In genomic region chr19:31220540-31220939, GRCh38 we compare ENCODE assay signal across 11 cellular contexts.
DNase-seq lines count a peak whose midpoint lies in the region; ATAC-seq, FAIRE-seq and TF ChIP-seq lines count a peak whose summit lies in the region.
"Had no signal": no experiment of that assay in that cellular context is flagged by ENCODE, and none has a peak within 500 bp of the region (broad histone marks: within the 10 kb centered on the region; RNA-seq: fewer than 3 reads in every experiment).

No MANE protein-coding gene starts in this region.

- H3K27ac ChIP-seq in KMS-11 (no peak overlapping the region), keratinocyte (ENCODE audit: control insufficient read depth, insufficient read depth, low read length) (no peak overlapping the region)

- no peak for ATAC-seq in left ventricle myocardium superior
- no peak for ATAC-seq in HG02759 (IDR thresholded peaks at IDR 0.05; ENCODE audit: unreplicated experiment)

- H3K27me3 ChIP-seq in KMS-11 (ENCODE audit: insufficient read depth, low read depth) (no peaks in the 10 kb centered on the region), keratinocyte (ENCODE audit: control insufficient read depth, extremely low read depth, insufficient read depth, low read length) (no peaks in the 10 kb centered on the region)

- no peak overlapping the region for H3K27ac Mint-ChIP-seq in activated CD4-positive, alpha-beta T cell treated with anti-CD3 and anti-CD28 coated beads, Interleukin-2, amount 10 ng/mL, durations not matched to agents 24 days and 14 days

- H3K36me3 ChIP-seq in KMS-11 (ENCODE audit: insufficient read depth) = no peaks in the 10 kb centered on the region
- H3K36me3 ChIP-seq in keratinocyte (ENCODE audit: control insufficient read depth in 2 of 2, extremely low read depth in 1 of 2, insufficient read depth in 2 of 2, low read length in 2 of 2) = no peaks in the 10 kb centered on the region

- peaks cover 1% of the 10 kb centered on the region for H3K36me3 Mint-ChIP-seq in activated CD4-positive, alpha-beta T cell treated with anti-CD3 and anti-CD28 coated beads, Interleukin-2, amount 10 ng/mL, durations not matched to agents 24 days and 14 days (ENCODE audit: low read depth)

- H2AFZ ChIP-seq in KMS-11 (ENCODE audit: low read depth) (peak overlapping the region; percentile 45), keratinocyte (ENCODE audit: control insufficient read depth, low read length) (no peak overlapping the region)

- DNase-seq in CMK (ENCODE audit: low read depth) (peak; percentile 9), keratinocyte (ENCODE audit: low read depth, low spot score) (no peak), C1 segment of cervical spinal cord (lab: John Stamatoyannopoulos, UW) (no peak), left ventricle myocardium superior (no peak)
- DNase-seq in activated CD4-positive, alpha-beta T cell treated with anti-CD3 and anti-CD28 coated beads, Interleukin-2, amount 10 ng/mL, durations not matched to agents 24 days and 14 days = peak; percentile 82
- DNase-seq in NK-92 treated with Interleukin-12 subunit alpha and Interleukin-12 subunit beta, amount 100 ng/mL, for 24 hours (lab: John Stamatoyannopoulos, UW) = no peak
- DNase-seq: cortex of kidney, kidney glomerular epithelial cell, NCI-H1092 had no signal

- intact Hi-C loops in activated CD4-positive, alpha-beta T cell treated with anti-CD3 and anti-CD28 coated beads, Interleukin-2, amount 10 ng/mL, durations not matched to agents 24 days and 14 days (cut with micrococcal nuclease) = no loop called here
- intact Hi-C loops in left ventricle myocardium superior (cut with micrococcal nuclease) = no loop called here

- H3K9me1 ChIP-seq in keratinocyte (ENCODE audit: control insufficient read depth, extremely low read depth, insufficient read depth, low read length) = no peaks in the 10 kb centered on the region

- H3K4me3 Mint-ChIP-seq in activated CD4-positive, alpha-beta T cell treated with anti-CD3 and anti-CD28 coated beads, Interleukin-2, amount 10 ng/mL, durations not matched to agents 24 days and 14 days = no peak overlapping the region

- dilution Hi-C loops in keratinocyte (cut with MboI; ENCODE audit: extremely low pct_ligation_motif_present, low sequenced_read_pairs) = no loop called here

- H3K4me1 ChIP-seq in KMS-11 (ENCODE audit: low read depth, poor library complexity, severe bottlenecking) (no peaks in the 10 kb centered on the region), keratinocyte (ENCODE audit: control insufficient read depth, extremely low read depth, insufficient read depth, low read length) (no peaks in the 10 kb centered on the region)

- TF ChIP-seq CTCF in KMS-11 (conservative IDR thresholded peaks at IDR 0.05; ENCODE audit: low read depth, low read length) (no peak), keratinocyte (optimal IDR thresholded peaks at IDR 0.05 in 1 of 3, IDR thresholded peaks at IDR 0.05 in 1 of 3, conservative IDR thresholded peaks at IDR 0.05 in 1 of 3; ENCODE audit: extremely low read depth in 1 of 3, insufficient read depth in 2 of 3, low read length in 3 of 3) (no peak)

- H3K4me3 ChIP-seq in KMS-11 (IDR thresholded peaks at IDR 0.05; ENCODE audit: insufficient read depth, low read depth, low read length) = no peak overlapping the region
- no peak overlapping the region for H3K4me3 ChIP-seq in keratinocyte (ENCODE audit: control insufficient read depth in 2 of 3, extremely low read depth in 1 of 3, insufficient read depth in 2 of 3, low read depth in 1 of 3, low read length in 3 of 3)

- H3K79me2 ChIP-seq in KMS-11 (ENCODE audit: insufficient read depth, low read depth) (no peaks in the 10 kb centered on the region), keratinocyte (ENCODE audit: control insufficient read depth, insufficient read depth, low read length) (no peaks in the 10 kb centered on the region)

- H3K27me3 Mint-ChIP-seq in activated CD4-positive, alpha-beta T cell treated with anti-CD3 and anti-CD28 coated beads, Interleukin-2, amount 10 ng/mL, durations not matched to agents 24 days and 14 days = no peaks in the 10 kb centered on the region

- H4K20me1 ChIP-seq in KMS-11 (ENCODE audit: insufficient read depth) = no peaks in the 10 kb centered on the region
- H4K20me1 ChIP-seq in keratinocyte (ENCODE audit: control insufficient read depth, extremely low read depth, insufficient read depth, low read length) = no peaks in the 10 kb centered on the region

- H3K4me2 ChIP-seq in KMS-11 (no peak overlapping the region), keratinocyte (ENCODE audit: control insufficient read depth, extremely low read depth, insufficient read depth, low read depth, low read length) (no peak overlapping the region)

- no peak overlapping the region for H3K9ac ChIP-seq in KMS-11
- no peak overlapping the region for H3K9ac ChIP-seq in keratinocyte (ENCODE audit: control insufficient read depth, extremely low read depth, insufficient read depth, low read length)

- peaks cover 10% of the 10 kb centered on the region for H3K9me3 Mint-ChIP-seq in activated CD4-positive, alpha-beta T cell treated with anti-CD3 and anti-CD28 coated beads, Interleukin-2, amount 10 ng/mL, durations not matched to agents 24 days and 14 days

- peak; percentile 83 for FAIRE-seq in keratinocyte (lab: Jason Lieb, UNC)

- H3K4me1 Mint-ChIP-seq in activated CD4-positive, alpha-beta T cell treated with anti-CD3 and anti-CD28 coated beads, Interleukin-2, amount 10 ng/mL, durations not matched to agents 24 days and 14 days = peaks cover 12% of the 10 kb centered on the region

- no peaks in the 10 kb centered on the region for H3K9me3 ChIP-seq in keratinocyte (ENCODE audit: control insufficient read depth, low read depth, low read length)

Comparison
In these comparisons a context has a peak if more than half of its experiments do, and no peak if none do; other contexts are left out.
1. DNase-seq: peak in CMK (single experiment) and activated CD4-positive, alpha-beta T cell treated with anti-CD3 and anti-CD28 coated beads, Interleukin-2, amount 10 ng/mL, durations not matched to agents 24 days and 14 days (single experiment); none in keratinocyte (single experiment), C1 segment of cervical spinal cord (0 of 14), left ventricle myocardium superior (single experiment) and NK-92 treated with Interleukin-12 subunit alpha and Interleukin-12 subunit beta, amount 100 ng/mL, for 24 hours (single experiment).